Comparison of ENCODE assay signal across 8 cellular contexts in the genomic region with DNA sequence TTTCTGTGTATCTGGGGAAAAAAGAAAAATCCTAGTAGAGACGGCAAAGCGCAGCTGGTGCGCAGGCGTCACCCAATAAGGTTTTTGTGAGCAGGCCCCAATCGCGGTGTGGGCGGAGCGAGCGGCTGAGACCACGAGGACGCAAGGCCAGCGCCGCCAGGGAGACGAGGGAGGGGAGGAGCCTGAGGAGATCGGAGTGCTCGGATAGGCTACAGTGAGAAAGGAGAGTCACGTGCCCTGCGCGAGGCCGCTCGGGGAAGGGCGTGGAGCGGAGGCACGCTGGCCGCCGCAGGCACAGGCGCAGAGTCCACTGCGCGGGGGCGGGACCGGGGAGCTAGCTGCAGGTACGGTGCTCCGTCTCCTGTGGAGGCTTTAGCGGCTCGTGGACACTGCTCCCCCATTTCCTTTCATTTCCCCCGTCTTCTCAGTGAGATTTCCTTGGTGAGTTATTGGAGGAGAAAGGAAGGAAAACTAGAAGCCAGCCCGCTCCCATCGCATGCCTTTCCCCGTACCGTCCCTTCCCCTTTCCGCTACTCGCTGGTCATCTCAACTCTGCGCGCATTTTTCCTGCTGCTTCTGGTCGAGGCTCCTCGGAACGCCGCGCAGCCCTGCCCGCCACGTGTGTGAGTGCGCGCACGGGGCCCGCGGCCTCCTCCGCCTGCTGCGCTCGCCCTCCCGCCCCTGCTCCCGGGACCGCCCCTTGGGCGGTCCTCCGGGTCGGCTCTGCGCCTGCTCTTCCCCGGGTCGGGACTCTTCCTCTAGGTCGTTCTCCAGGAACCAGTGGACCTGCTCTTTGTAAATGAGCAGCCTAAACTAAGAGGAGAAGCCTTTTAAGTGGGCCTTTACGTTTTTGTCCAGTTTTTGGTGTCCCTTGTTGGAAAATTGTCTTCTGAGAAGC. TPM values are rescaled to one million over a fixed set of nuclear protein-coding genes. Genes with fewer than 3 reads are reported as not detected.
DNase-seq lines count a peak whose midpoint lies in the region; ATAC-seq, FAIRE-seq and TF ChIP-seq lines count a peak whose summit lies in the region.

Gene THNSL1 (plus strand): TSS at position 264 of the 898 bp plus-strand sequence. CDS start 6,612 bp downstream, outside the sequence.

- FAIRE-seq in GM12892 (lab: Jason Lieb, UNC), result peak; percentile 94

- H3K9me3 ChIP-seq in upper lobe of right lung, result no peaks in the 10 kb centered on the region

- no peak for TF ChIP-seq CTCF in upper lobe of right lung (IDR thresholded peaks at IDR 0.05)

- intact Hi-C loops in left cardiac atrium (cut with DNase I), result loop anchor here in 1 of 2 donors (2.0 kb wide), 1 partner anchor 294 kb away; the partner anchor contains the start of gene ARHGAP21
- intact Hi-C loops in posterior vena cava (cut with DNase I), result no loop called here
- intact Hi-C loops in upper lobe of right lung (cut with DNase I), result no loop called here

- peak within 1 kb of the TSS; percentile 91 for H3K27ac ChIP-seq in upper lobe of right lung

- peak; percentile 92 for TF ChIP-seq POLR2A in GM12892 (IDR thresholded peaks at IDR 0.05; ENCODE audit: low read depth, low read length)

- DNase-seq in GM12892 (ENCODE audit: insufficient read length) (peak; percentile 81), NCI-H146 (lab: John Stamatoyannopoulos, UW) (peak; percentile 100), T-helper 1 cell (peak; percentile 95 to 98 (median 96)), amniotic stem cell (lab: John Stamatoyannopoulos, UW) (peak; percentile 99), left cardiac atrium (peak; percentile 99), posterior vena cava (ENCODE audit: low spot score) (peak; percentile 99), upper lobe of right lung (peak; percentile 100)

- no peaks in the 10 kb centered on the region for H3K27me3 ChIP-seq in upper lobe of right lung

- ATAC-seq in HG02840 (IDR thresholded peaks at IDR 0.05; ENCODE audit: low FRiP score, unreplicated experiment) (peak; percentile 99), left cardiac atrium (peak; percentile 99 to 100), upper lobe of right lung (peak; percentile 99)

- H3K4me1 ChIP-seq in upper lobe of right lung, result peaks cover 6% of the 10 kb centered on the region

- H3K36me3 ChIP-seq in upper lobe of right lung, result no peaks in the 10 kb centered on the region

- peak within 1 kb of the TSS; percentile 72 for H3K4me3 ChIP-seq in upper lobe of right lung

RNA-seq across cellular contexts. Expression of gene THNSL1, which starts in this region (rescaled TPM):
- polyA plus RNA-seq in GM12892 (2012; ENCODE audit: missing spikeins), result 4.5 TPM
- total RNA-seq in left cardiac atrium, result 1 to 10 TPM; 2.6 to 4.4 TPM
- total RNA-seq in posterior vena cava, result 1 to 10 TPM; 1.9 to 2.1 TPM
- 3.0 TPM for total RNA-seq in upper lobe of right lung

Comparison
In these comparisons a context has a peak if more than half of its experiments do, and no peak if none do; other contexts are left out.
1. Peak in every context shown above with its lines: DNase-seq, ATAC-seq, H3K4me3 ChIP-seq and H3K27ac ChIP-seq.